Comparison of ENCODE assay signal across 8 cellular contexts in genomic region chr7:24812313-24812945, GRCh38. TPM values are rescaled to one million over a fixed set of nuclear protein-coding genes. Genes with fewer than 3 reads are reported as not detected.
DNase-seq lines count a peak whose midpoint lies in the region; ATAC-seq, FAIRE-seq and TF ChIP-seq lines count a peak whose summit lies in the region.

No MANE protein-coding gene starts in this region.

- peak; percentile 75 to 76 for TF ChIP-seq RAD21 in K562 (CRISPR knock-in tag; conservative IDR thresholded peaks at IDR 0.05 in 1 of 2, IDR thresholded peaks at IDR 0.05 in 1 of 2)

- FAIRE-seq in K562 (lab: Jason Lieb, UNC) = peak; percentile 94

- H3K9me1 ChIP-seq in K562 (ENCODE audit: control insufficient read depth, insufficient read depth, low read length) = no peaks in the 10 kb centered on the region

- peak; percentile 51 to 62 for DNase-seq in NCI-H2081 (lab: John Stamatoyannopoulos, UW)
- no peak for DNase-seq in NCI-H2081 treated with DMSO at 0.1 percent for 48 hours (lab: John Stamatoyannopoulos, UW)
- DNase-seq in HuH-7 (ENCODE audit: low spot score) = peak; percentile 42
- DNase-seq in SKM-1 treated with dmso at 0.1 percent for 144 hours (lab: John Stamatoyannopoulos, UW; ENCODE audit: unreplicated experiment) = peak; percentile 12
- peak; percentile 60 to 73 (median 64) for DNase-seq in K562 (ENCODE audit: extremely low read depth in 1 of 4, low spot score in 3 of 4)
- peak; percentile 82 for DNase-seq in inferior parietal cortex (ENCODE audit: extremely low spot score)
- DNase-seq in stimulated activated CD4-positive, alpha-beta T cell treated with anti-CD3 and anti-CD28 coated beads, Interleukin-2, amount 100 ng/mL, for 48 hours = peak; percentile 44 to 48
- DNase-seq in middle frontal gyrus (ENCODE audit: extremely low spot score, low spot score) = no peak

- WGBS in K562 (ENCODE audit: insufficient coverage, low coverage, missing lambda C conversion rate) = 50% methylated on average over 4 of the region's 4 CpGs

- peak; percentile 99 for ATAC-seq in K562

- intact Hi-C loops in K562 (cut with micrococcal nuclease) = loop anchor here (1.0 to 2.0 kb wide), 2 partner anchors 258 to 282 kb away; no protein-coding TSS in a partner anchor

- no peaks in the 10 kb centered on the region for H3K79me2 ChIP-seq in K562 (ENCODE audit: control insufficient read depth, insufficient read depth, low read length)

- H3K9me3 ChIP-seq in K562 (replicated peaks; ENCODE audit: control insufficient read depth, insufficient read depth, low read depth, low read length) = no peaks in the 10 kb centered on the region

- no peaks in the 10 kb centered on the region for H3K27me3 ChIP-seq in K562 (ENCODE audit: control insufficient read depth in 2 of 2, insufficient read depth in 2 of 2, low read length in 2 of 2)

- no peaks in the 10 kb centered on the region for H4K20me1 ChIP-seq in K562 (replicated peaks; ENCODE audit: control insufficient read depth, insufficient read depth, low read length)

- in situ Hi-C loops in K562 (cut with MboI) = no loop called here

- H3K4me3 ChIP-seq in K562 = no peak overlapping the region

- TF ChIP-seq CTCF in K562 (IDR thresholded peaks at IDR 0.05 in 2 of 3, conservative IDR thresholded peaks at IDR 0.05 in 1 of 3; ENCODE audit: insufficient read depth in 2 of 3, low read depth in 1 of 3, low read length in 3 of 3) = peak; percentile 74 to 88 (median 85)

- CTCF ChIA-PET in K562 (lab: Yijun Ruan, JAX; ENCODE audit: low intra/inter-chr PET ratio) = interaction anchor here (1.1 to 4.3 kb wide), 3 partner anchors 257 to 286 kb away, joined by 9 to 55 read pairs (median 16); no protein-coding TSS in a partner anchor

- no peak overlapping the region for H3K9ac ChIP-seq in K562 (ENCODE audit: insufficient read depth in 1 of 2, low read depth in 2 of 2, low read length in 2 of 2)

- H3K27ac ChIP-seq in K562 (ENCODE audit: extremely low read depth, low read depth, low read length) = no peak overlapping the region

- no peaks in the 10 kb centered on the region for H3K4me1 ChIP-seq in K562 (replicated peaks in 1 of 2; ENCODE audit: control insufficient read depth in 2 of 2, insufficient read depth in 2 of 2, low read length in 2 of 2)

- TF ChIP-seq EP300 in K562 (IDR thresholded peaks at IDR 0.05; ENCODE audit: low read length) = no peak

- no TSS peak for BruUV-seq in K562 (replicated peaks; lab: Mats Ljungman, UMichigan)

- POLR2A ChIA-PET in K562 (lab: Yijun Ruan, JAX) = interaction anchor here (0.6 to 1.7 kb wide), 7 partner anchors 8 to 287 kb away, joined by 3 to 7 read pairs (median 4); no protein-coding TSS in a partner anchor

- H3K4me2 ChIP-seq in K562 (ENCODE audit: insufficient read depth, low read length) = no peak overlapping the region

- H3K36me3 ChIP-seq in K562 (ENCODE audit: control insufficient read depth, insufficient read depth, low read length) = peaks cover 83% of the 10 kb centered on the region

- TF ChIP-seq POLR2A in K562 (conservative IDR thresholded peaks at IDR 0.05) = no peak

- no peak overlapping the region for H2AFZ ChIP-seq in K562 (ENCODE audit: low read depth, low read length)

TF ChIP-seq in K562, 482 proteins besides CTCF, POLR2A, EP300 and RAD21 (continues in another document):
- TF ChIP-seq DEAF1 (CRISPR knock-in tag; IDR thresholded peaks at IDR 0.05) = peak; percentile 71
- TF ChIP-seq KAT8 (IDR thresholded peaks at IDR 0.05; ENCODE audit: low read depth) = no peak
- TF ChIP-seq MTA3 (IDR thresholded peaks at IDR 0.05; ENCODE audit: borderline replicate concordance) = no peak
- peak; percentile 28; the same call in 1 of the 2 replicates for TF ChIP-seq STAG1 (CRISPR knock-in tag; IDR thresholded peaks at IDR 0.05; ENCODE audit: borderline replicate concordance)
- TF ChIP-seq ZBTB17 (CRISPR knock-in tag; IDR thresholded peaks at IDR 0.05) = no peak
- peak; percentile 73 for TF ChIP-seq CTCFL (IDR thresholded peaks at IDR 0.05; ENCODE audit: borderline replicate concordance, insufficient read depth, low read depth, low read length, poor library complexity, severe bottlenecking)
- TF ChIP-seq SMC3 (conservative IDR thresholded peaks at IDR 0.05; ENCODE audit: insufficient read depth, low read depth, low read length) = peak; percentile 80
- 0 out of 4 replicates have a peak, but pooled peaks of 1 of the 2 experiments have one; percentile 9 for TF ChIP-seq FOXA3 (CRISPR knock-in tag; conservative IDR thresholded peaks at IDR 0.05 in 1 of 2, IDR thresholded peaks at IDR 0.05 in 1 of 2)
- TF ChIP-seq ZNF609 (CRISPR knock-in tag; IDR thresholded peaks at IDR 0.05; ENCODE audit: borderline replicate concordance) = no peak

RNA-seq across cellular contexts. Expression of gene GSDME, which starts 55.2 kb away (rescaled TPM):
- total RNA-seq in K562 (2011; cell fraction: chromatin; rRNA removed; ENCODE audit: low replicate concordance) = 5.0 and 5.6 TPM in 2 replicates
- total RNA-seq in K562 (2011; cell fraction: nucleolus; rRNA removed) = 2.1 and 2.7 TPM in 2 replicates
- 3.8 and 4.4 TPM in 2 replicates for total RNA-seq in K562 (2011; cell fraction: nucleoplasm; rRNA removed)
- total RNA-seq in K562 (2014; rRNA removed) (1.2 and 1.3 TPM in 2 replicates), K562 (2014; rRNA removed; fragmentation: Illumina TruSeq; extraction: Trizol) (0.55 and 0.61 TPM in 2 replicates), K562 (2015; rRNA removed; fragmentation: Illumina TruSeq; extraction: Trizol) (0.45 and 0.62 TPM in 2 replicates), K562 (2021) (0.67 and 1.1 TPM in 2 replicates)
- polyA plus RNA-seq in K562 (2011; rRNA removed) (1.9 and 16.7 TPM in 2 replicates), K562 (2014; fragmentation: Illumina TruSeq; extraction: Trizol) (0.42 and 0.84 TPM in 2 replicates), K562 (2014; fragmentation: Nextera tagmentation; extraction: Ambion mirVana) (under 1 TPM; 0.37 to 0.43 TPM), K562 (2014; rRNA removed) (1.3 and 2.1 TPM in 2 replicates)
- 0.70 and 11.1 TPM in 2 replicates for polyA plus RNA-seq in K562 (2011; cell fraction: cytosol; rRNA removed)
- 3.9 and 38.2 TPM in 2 replicates for polyA plus RNA-seq in K562 (2011; cell fraction: nucleus; rRNA removed)
- 3.9 and 12.2 TPM in 2 replicates for polyA plus RNA-seq in K562 (2012)
- 2.2 and 24.2 TPM in 2 replicates for polyA minus RNA-seq in K562 (2011; rRNA and poly(A)+ RNA removed)
- 0.95 and 7.7 TPM in 2 replicates for polyA minus RNA-seq in K562 (2011; cell fraction: cytosol; rRNA and poly(A)+ RNA removed)
- 1.3 and 25.1 TPM in 2 replicates for polyA minus RNA-seq in K562 (2011; cell fraction: nucleus; rRNA and poly(A)+ RNA removed)

Comparison
In these comparisons a context has a peak if more than half of its experiments do, and no peak if none do; other contexts are left out.
1. DNase-seq: peak in NCI-H2081 (2 of 2), HuH-7 (single experiment), SKM-1 treated with dmso at 0.1 percent for 144 hours (single experiment), K562 (4 of 4), inferior parietal cortex (single experiment) and stimulated activated CD4-positive, alpha-beta T cell treated with anti-CD3 and anti-CD28 coated beads, Interleukin-2, amount 100 ng/mL, for 48 hours (2 of 2); none in NCI-H2081 treated with DMSO at 0.1 percent for 48 hours (single experiment) and middle frontal gyrus (single experiment).